ENCODE assay signal across 17 cellular contexts in genomic region chr6:167644404-167645132, GRCh38.
DNase-seq lines count a peak whose midpoint lies in the region; ATAC-seq and TF ChIP-seq lines count a peak whose summit lies in the region.
"Had no signal": no experiment of that assay in that cellular context is flagged by ENCODE, and none has a peak within 500 bp of the region (broad histone marks: within the 10 kb centered on the region; RNA-seq: fewer than 3 reads in every experiment).

No MANE protein-coding gene starts in this region.

- H3K4me3 ChIP-seq in heart left ventricle = peak overlapping the region in 8 of 12 donors; percentile 17 to 42 (median 32)

- intact Hi-C loops in natural killer cell (cut with micrococcal nuclease) = no loop called here
- intact Hi-C loops in heart left ventricle (cut with DNase I) = no loop called here

- peaks cover 0 to 4% of the 10 kb centered on the region in 2 donors for H3K27me3 Mint-ChIP-seq in natural killer cell treated with Interleukin-12 subunit alpha and Interleukin-12 subunit beta and Interleukin-15 and Interleukin-18, amount 100 ng/mL, for 72 hours
- H3K27me3 Mint-ChIP-seq in natural killer cell (ENCODE audit: low read depth in 2 of 2) = peaks cover 4 to 13% of the 10 kb centered on the region in 2 donors
- H3K27me3 Mint-ChIP-seq in nephron (ENCODE audit: low read depth) = no peaks in the 10 kb centered on the region

- H3K27ac ChIP-seq in heart left ventricle = no peak overlapping the region

- TF ChIP-seq POLR2A in heart left ventricle (IDR thresholded peaks at IDR 0.05) = no peak

- no peaks in the 10 kb centered on the region for H3K36me3 ChIP-seq in heart left ventricle

- peaks cover 9% of the 10 kb centered on the region for H3K9me3 Mint-ChIP-seq in natural killer cell treated with Interleukin-12 subunit alpha and Interleukin-12 subunit beta and Interleukin-15 and Interleukin-18, amount 100 ng/mL, for 72 hours
- peaks cover 4 to 8% of the 10 kb centered on the region in 2 donors for H3K9me3 Mint-ChIP-seq in natural killer cell
- peaks cover 8% of the 10 kb centered on the region for H3K9me3 Mint-ChIP-seq in nephron

- peaks cover 0 to 8% of the 10 kb centered on the region in 2 donors for H3K4me1 Mint-ChIP-seq in natural killer cell treated with Interleukin-12 subunit alpha and Interleukin-12 subunit beta and Interleukin-15 and Interleukin-18, amount 100 ng/mL, for 72 hours (ENCODE audit: low read depth in 2 of 2)
- peaks cover 0 to 6% of the 10 kb centered on the region in 2 donors for H3K4me1 Mint-ChIP-seq in natural killer cell
- peaks cover 18% of the 10 kb centered on the region for H3K4me1 Mint-ChIP-seq in nephron

- no peaks in the 10 kb centered on the region for H3K9me3 ChIP-seq in heart left ventricle
- H3K9me3 ChIP-seq: Caco-2 had no signal

- H3K4me3 Mint-ChIP-seq in natural killer cell treated with Interleukin-12 subunit alpha and Interleukin-12 subunit beta and Interleukin-15 and Interleukin-18, amount 100 ng/mL, for 72 hours = no peak overlapping the region
- H3K4me3 Mint-ChIP-seq in natural killer cell (no peak overlapping the region), nephron (no peak overlapping the region)

- H3K27ac Mint-ChIP-seq in natural killer cell treated with Interleukin-12 subunit alpha and Interleukin-12 subunit beta and Interleukin-15 and Interleukin-18, amount 100 ng/mL, for 72 hours = no peak overlapping the region
- no peak overlapping the region for H3K27ac Mint-ChIP-seq in natural killer cell
- peak overlapping the region; percentile 33 to 73 (median 56) for H3K27ac Mint-ChIP-seq in nephron

- peaks cover 0 to 12% (median 5%) of the 10 kb centered on the region in 12 donors for H3K4me1 ChIP-seq in heart left ventricle
- H3K4me1 ChIP-seq: Caco-2 had no signal

- WGBS in heart left ventricle, 4 donors = 50 to 62% (median 60%) methylated on average over 19 to 21 of the region's 21 CpGs

- H3K27me3 ChIP-seq in heart left ventricle = no peaks in the 10 kb centered on the region

- H3K36me3 Mint-ChIP-seq in natural killer cell treated with Interleukin-12 subunit alpha and Interleukin-12 subunit beta and Interleukin-15 and Interleukin-18, amount 100 ng/mL, for 72 hours = peaks cover 4% of the 10 kb centered on the region
- H3K36me3 Mint-ChIP-seq in natural killer cell (no peaks in the 10 kb centered on the region), nephron (ENCODE audit: low read depth) (no peaks in the 10 kb centered on the region)

- DNase-seq in natural killer cell treated with Interleukin-12 subunit alpha and Interleukin-12 subunit beta and Interleukin-15 and Interleukin-18, amount 100 ng/mL, for 72 hours (ENCODE audit: low spot score) = peak; percentile 25
- DNase-seq in natural killer cell (no peak), heart left ventricle (no peak), ecto neural progenitor cell (ENCODE audit: low spot score) (no peak), NCI-H187 treated with DMSO at 0.1 percent for 48 hours (lab: John Stamatoyannopoulos, UW) (no peak)
- no peak for DNase-seq in activated naive CD4-positive, alpha-beta T cell treated with anti-CD3 and anti-CD28 coated beads, Interleukin-2, amount 50 U/mL, for 16 hours
- DNase-seq: Caco-2; DMS53; KG1; NCI-H1092; NCI-H2107; NCI-H345; NCI-H69; NK-92 treated with Interleukin-12 subunit alpha and Interleukin-12 subunit beta, amount 100 ng/mL, for 24 hours; PC-3 had no signal

- no peak for ATAC-seq in natural killer cell treated with Interleukin-12 subunit alpha and Interleukin-12 subunit beta and Interleukin-15 and Interleukin-18, amount 100 ng/mL, for 72 hours
- ATAC-seq in natural killer cell (no peak), heart left ventricle (peak; percentile 62 to 87 (median 78)), GM21576 (IDR thresholded peaks at IDR 0.05; ENCODE audit: unreplicated experiment) (no peak)
- ATAC-seq: PC-3 had no signal

- no peak for TF ChIP-seq CTCF in natural killer cell (IDR thresholded peaks at IDR 0.05)
- TF ChIP-seq CTCF in heart left ventricle (IDR thresholded peaks at IDR 0.05) = no peak
- TF ChIP-seq CTCF in nephron (IDR thresholded peaks at IDR 0.05; ENCODE audit: unreplicated experiment in 3 of 3) = no peak

Comparison
In these comparisons a context has a peak if more than half of its experiments do, and no peak if none do; other contexts are left out.
1. ATAC-seq: peak in heart left ventricle (4 of 4); none in natural killer cell treated with Interleukin-12 subunit alpha and Interleukin-12 subunit beta and Interleukin-15 and Interleukin-18, amount 100 ng/mL, for 72 hours (0 of 2), natural killer cell (0 of 3) and GM21576 (single experiment).
2. H3K27ac Mint-ChIP-seq: peak in nephron (3 of 3); none in natural killer cell treated with Interleukin-12 subunit alpha and Interleukin-12 subunit beta and Interleukin-15 and Interleukin-18, amount 100 ng/mL, for 72 hours (0 of 2) and natural killer cell (0 of 2).